11 cellular contexts compared by ENCODE assay signal in the genomic region with DNA sequence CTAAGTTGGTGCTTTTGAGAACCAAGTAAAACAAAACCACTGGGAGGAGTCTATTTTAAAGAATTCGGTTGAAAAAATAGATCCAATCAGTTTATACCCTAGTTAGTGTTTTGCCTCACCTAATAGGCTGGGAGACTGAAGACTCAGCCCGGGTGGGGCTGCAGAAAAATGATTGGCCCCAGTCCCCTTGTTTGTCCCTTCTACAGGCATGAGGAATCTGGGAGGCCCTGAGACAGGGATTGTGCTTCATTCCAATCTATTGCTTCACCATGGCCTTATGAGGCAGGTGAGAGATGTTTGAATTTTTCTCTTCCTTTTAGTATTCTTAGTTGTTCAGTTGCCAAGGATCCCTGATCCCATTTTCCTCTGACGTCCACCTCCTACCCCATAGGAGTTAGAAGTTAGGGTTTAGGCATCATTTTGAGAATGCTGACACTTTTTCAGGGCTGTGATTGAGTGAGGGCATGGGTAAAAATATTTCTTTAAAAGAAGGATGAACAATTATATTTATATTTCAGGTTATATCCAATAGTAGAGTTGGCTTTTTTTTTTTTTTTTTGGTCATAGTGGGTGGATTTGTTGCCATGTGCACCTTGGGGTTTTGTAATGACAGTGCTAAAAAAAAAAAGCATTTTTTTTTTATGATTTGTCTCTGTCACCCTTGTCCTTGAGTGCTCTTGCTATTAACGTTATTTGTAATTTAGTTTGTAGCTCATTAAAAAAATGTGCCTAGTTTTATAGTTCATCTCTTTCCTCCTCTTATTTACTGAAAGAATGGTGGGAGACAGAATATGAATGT. TPM values are rescaled to one million over a fixed set of nuclear protein-coding genes. Genes with fewer than 3 reads are reported as not detected.
DNase-seq lines count a peak whose midpoint lies in the region; ATAC-seq, FAIRE-seq and TF ChIP-seq lines count a peak whose summit lies in the region.
"Had no signal": no experiment of that assay in that cellular context is flagged by ENCODE, and none has a peak within 500 bp of the region (broad histone marks: within the 10 kb centered on the region; RNA-seq: fewer than 3 reads in every experiment).

No MANE protein-coding gene starts in this region.

- peaks cover 37% of the 10 kb centered on the region for H3K79me2 ChIP-seq in keratinocyte (ENCODE audit: control insufficient read depth, insufficient read depth, low read length)

- no peak overlapping the region for H2AFZ ChIP-seq in keratinocyte (ENCODE audit: control insufficient read depth, low read length)

- TF ChIP-seq CTCF in cardiac muscle cell (IDR thresholded peaks at IDR 0.05; ENCODE audit: low read depth, low read length) (no peak), keratinocyte (optimal IDR thresholded peaks at IDR 0.05 in 1 of 3, IDR thresholded peaks at IDR 0.05 in 1 of 3, conservative IDR thresholded peaks at IDR 0.05 in 1 of 3; ENCODE audit: extremely low read depth in 1 of 3, insufficient read depth in 2 of 3, low read length in 3 of 3) (no peak), upper lobe of left lung (IDR thresholded peaks at IDR 0.05) (no peak)

- no peak overlapping the region for H3K4me3 Mint-ChIP-seq in activated naive CD8-positive, alpha-beta T cell treated with anti-CD3 and anti-CD28 coated beads, Interleukin-2, amount 10 ng/mL, durations not matched to agents 7 days and 5 days
- H3K4me3 Mint-ChIP-seq in natural killer cell treated with Interleukin-12 subunit alpha and Interleukin-12 subunit beta and Interleukin-15 and Interleukin-18, amount 100 ng/mL, for 72 hours = no peak overlapping the region

- H3K27me3 ChIP-seq in cardiac muscle cell (no peaks in the 10 kb centered on the region), keratinocyte (ENCODE audit: control insufficient read depth, extremely low read depth, insufficient read depth, low read length) (no peaks in the 10 kb centered on the region), upper lobe of left lung (no peaks in the 10 kb centered on the region)

- peak overlapping the region; percentile 99 for H3K4me2 ChIP-seq in keratinocyte (ENCODE audit: control insufficient read depth, extremely low read depth, insufficient read depth, low read depth, low read length)

- H3K9ac ChIP-seq in keratinocyte (ENCODE audit: control insufficient read depth, extremely low read depth, insufficient read depth, low read length) = peak overlapping the region; percentile 90

- dilution Hi-C loops in keratinocyte (cut with MboI; ENCODE audit: extremely low pct_ligation_motif_present, low sequenced_read_pairs) = no loop called here

- H3K9me3 ChIP-seq in cardiac muscle cell (ENCODE audit: low read depth) = no peaks in the 10 kb centered on the region
- no peaks in the 10 kb centered on the region for H3K9me3 ChIP-seq in keratinocyte (ENCODE audit: control insufficient read depth, low read depth, low read length)
- H3K9me3 ChIP-seq in upper lobe of left lung = no peaks in the 10 kb centered on the region

- no peaks in the 10 kb centered on the region for H3K9me1 ChIP-seq in keratinocyte (ENCODE audit: control insufficient read depth, extremely low read depth, insufficient read depth, low read length)

- H3K4me1 ChIP-seq in cardiac muscle cell (ENCODE audit: low read depth) = peaks cover 10% of the 10 kb centered on the region
- peaks cover 33% of the 10 kb centered on the region for H3K4me1 ChIP-seq in keratinocyte (ENCODE audit: control insufficient read depth, extremely low read depth, insufficient read depth, low read length)
- peaks cover 43 to 50% (median 47%) of the 10 kb centered on the region in 4 donors for H3K4me1 ChIP-seq in upper lobe of left lung

- peak overlapping the region; percentile 97 for H3K27ac ChIP-seq in cardiac muscle cell
- peak overlapping the region; percentile 93 for H3K27ac ChIP-seq in keratinocyte (ENCODE audit: control insufficient read depth, insufficient read depth, low read length)
- peak overlapping the region; percentile 90 to 94 (median 91) for H3K27ac ChIP-seq in upper lobe of left lung

- H3K27me3 Mint-ChIP-seq in activated naive CD8-positive, alpha-beta T cell treated with anti-CD3 and anti-CD28 coated beads, Interleukin-2, amount 10 ng/mL, durations not matched to agents 7 days and 5 days = no peaks in the 10 kb centered on the region
- no peaks in the 10 kb centered on the region for H3K27me3 Mint-ChIP-seq in natural killer cell treated with Interleukin-12 subunit alpha and Interleukin-12 subunit beta and Interleukin-15 and Interleukin-18, amount 100 ng/mL, for 72 hours

- no peaks in the 10 kb centered on the region for H3K9me3 Mint-ChIP-seq in activated naive CD8-positive, alpha-beta T cell treated with anti-CD3 and anti-CD28 coated beads, Interleukin-2, amount 10 ng/mL, durations not matched to agents 7 days and 5 days
- H3K9me3 Mint-ChIP-seq in natural killer cell treated with Interleukin-12 subunit alpha and Interleukin-12 subunit beta and Interleukin-15 and Interleukin-18, amount 100 ng/mL, for 72 hours = no peaks in the 10 kb centered on the region

- H3K4me3 ChIP-seq in cardiac muscle cell (peak overlapping the region; percentile 59), keratinocyte (ENCODE audit: control insufficient read depth in 2 of 3, extremely low read depth in 1 of 3, insufficient read depth in 2 of 3, low read depth in 1 of 3, low read length in 3 of 3) (peak overlapping the region; percentile 50 to 98 (median 78)), upper lobe of left lung (peak overlapping the region; percentile 52 to 68 (median 56))

- peak overlapping the region; percentile 4 for H3K27ac Mint-ChIP-seq in activated naive CD8-positive, alpha-beta T cell treated with anti-CD3 and anti-CD28 coated beads, Interleukin-2, amount 10 ng/mL, durations not matched to agents 7 days and 5 days
- H3K27ac Mint-ChIP-seq in natural killer cell treated with Interleukin-12 subunit alpha and Interleukin-12 subunit beta and Interleukin-15 and Interleukin-18, amount 100 ng/mL, for 72 hours = no peak overlapping the region

- peaks cover 2% of the 10 kb centered on the region for H4K20me1 ChIP-seq in keratinocyte (ENCODE audit: control insufficient read depth, extremely low read depth, insufficient read depth, low read length)

- peak in 1 of 2 donors; percentile 45 for DNase-seq in cardiac muscle cell (ENCODE audit: low read depth in 1 of 2, low spot score in 1 of 2)
- DNase-seq in cardiac septum (ENCODE audit: low spot score) = no peak
- no peak for DNase-seq in activated naive CD8-positive, alpha-beta T cell treated with anti-CD3 and anti-CD28 coated beads, Interleukin-2, amount 10 ng/mL, durations not matched to agents 7 days and 5 days
- DNase-seq in keratinocyte (ENCODE audit: low read depth, low spot score) = no peak
- DNase-seq in upper lobe of left lung = peak in 1 of 2 donors; percentile 51
- DNase-seq in activated effector memory CD4-positive, alpha-beta T cell treated with anti-CD3 and anti-CD28 coated beads, Interleukin-2, amount 50 U/mL, for 16 hours = no peak
- no peak for DNase-seq in NCI-H526 treated with DMSO at 0.1 percent for 48 hours (lab: John Stamatoyannopoulos, UW)
- no peak for DNase-seq in natural killer cell treated with Interleukin-12 subunit alpha and Interleukin-12 subunit beta and Interleukin-15 and Interleukin-18, amount 100 ng/mL, for 72 hours (ENCODE audit: low spot score)
- DNase-seq: GF-D8, SIG-M5 had no signal

- peak in 1 of 4 donors; percentile 38 for TF ChIP-seq POLR2A in upper lobe of left lung (IDR thresholded peaks at IDR 0.05)

- ATAC-seq in activated naive CD8-positive, alpha-beta T cell treated with anti-CD3 and anti-CD28 coated beads, Interleukin-2, amount 10 ng/mL, durations not matched to agents 7 days and 5 days (ENCODE audit: low read depth) = no peak
- peak in 1 of 2 donors; percentile 3 for ATAC-seq in upper lobe of left lung (ENCODE audit: low FRiP score in 2 of 2)
- no peak for ATAC-seq in natural killer cell treated with Interleukin-12 subunit alpha and Interleukin-12 subunit beta and Interleukin-15 and Interleukin-18, amount 100 ng/mL, for 72 hours

- H3K36me3 Mint-ChIP-seq in activated naive CD8-positive, alpha-beta T cell treated with anti-CD3 and anti-CD28 coated beads, Interleukin-2, amount 10 ng/mL, durations not matched to agents 7 days and 5 days = peaks cover 10% of the 10 kb centered on the region
- H3K36me3 Mint-ChIP-seq in natural killer cell treated with Interleukin-12 subunit alpha and Interleukin-12 subunit beta and Interleukin-15 and Interleukin-18, amount 100 ng/mL, for 72 hours = peaks cover 5% of the 10 kb centered on the region

- WGBS in upper lobe of left lung, 2 donors = 46 to 48% methylated on average over 4 of the region's 4 CpGs

- no peaks in the 10 kb centered on the region for H3K36me3 ChIP-seq in cardiac muscle cell
- peaks cover 0 to 27% of the 10 kb centered on the region in 2 experiments for H3K36me3 ChIP-seq in keratinocyte (ENCODE audit: control insufficient read depth in 2 of 2, extremely low read depth in 1 of 2, insufficient read depth in 2 of 2, low read length in 2 of 2)
- peaks cover 0 to 19% (median 0%) of the 10 kb centered on the region in 4 donors for H3K36me3 ChIP-seq in upper lobe of left lung

- TF ChIP-seq EP300 in upper lobe of left lung (IDR thresholded peaks at IDR 0.05) = no peak

- no peak for FAIRE-seq in keratinocyte (lab: Jason Lieb, UNC)
- FAIRE-seq: islet of Langerhans had no signal

- POLR2A ChIA-PET in activated naive CD8-positive, alpha-beta T cell treated with anti-CD3 and anti-CD28 coated beads, Interleukin-2, amount 10 ng/mL, durations not matched to agents 7 days and 5 days (lab: Charles Lee) = interaction anchor here (2.9 kb wide), 1 partner anchor 25 kb away, joined by 16 read pairs; a partner anchor contains a TSS

- intact Hi-C loops in cardiac septum (cut with DNase I) = loop anchor here (5.0 kb wide), 1 partner anchor 45 kb away; a partner anchor contains a TSS

- peaks cover 27% of the 10 kb centered on the region for H3K4me1 Mint-ChIP-seq in activated naive CD8-positive, alpha-beta T cell treated with anti-CD3 and anti-CD28 coated beads, Interleukin-2, amount 10 ng/mL, durations not matched to agents 7 days and 5 days
- peaks cover 16 to 23% of the 10 kb centered on the region in 2 donors for H3K4me1 Mint-ChIP-seq in natural killer cell treated with Interleukin-12 subunit alpha and Interleukin-12 subunit beta and Interleukin-15 and Interleukin-18, amount 100 ng/mL, for 72 hours (ENCODE audit: low read depth in 2 of 2)

RNA-seq across cellular contexts. Expression of a gene that starts 1.6 kb away (rescaled TPM):
- total RNA-seq in cardiac muscle cell (87.9 and 104 TPM in 2 replicates), cardiac septum (108 TPM), upper lobe of left lung (100 to 1,000 TPM in 4 of 6 donors, 10 to 100 TPM in 2; 53.4 to 139 (median 116) TPM)
- polyA plus RNA-seq in cardiac muscle cell (154 and 157 TPM in 2 replicates), keratinocyte (132 to 162 TPM (median 138 TPM) in 3 replicates)
- total RNA-seq in activated naive CD8-positive, alpha-beta T cell treated with anti-CD3 and anti-CD28 coated beads, Interleukin-2, amount 10 ng/mL, durations not matched to agents 7 days and 5 days = 10 to 100 TPM; 69.7 to 72.4 TPM
- 59.4 TPM for polyA plus RNA-seq in keratinocyte (2011; ENCODE audit: low read depth)
- 144 and 200 TPM in 2 replicates for polyA plus RNA-seq in keratinocyte (2011; cell fraction: cytosol; rRNA removed)
- polyA plus RNA-seq in keratinocyte (2011; cell fraction: nucleus; rRNA removed) = 135 and 138 TPM in 2 replicates
- 72.8 and 76.8 TPM in 2 replicates for polyA plus RNA-seq in keratinocyte (2012; ENCODE audit: low replicate concordance)
- 66.2 to 176 TPM (median 141 TPM) in 3 replicates for polyA minus RNA-seq in keratinocyte
- 86.9 TPM for polyA minus RNA-seq in keratinocyte (2011; cell fraction: cytosol; rRNA and poly(A)+ RNA removed)
- 46.7 and 80.8 TPM in 2 replicates for polyA minus RNA-seq in keratinocyte (2011; cell fraction: nucleus; rRNA and poly(A)+ RNA removed)
- total RNA-seq in natural killer cell treated with Interleukin-12 subunit alpha and Interleukin-12 subunit beta and Interleukin-15 and Interleukin-18, amount 100 ng/mL, for 72 hours = 10 to 100 TPM; 39.2 to 68.1 TPM

RNA-seq across cellular contexts. Expression of a gene that starts 5.6 kb away (rescaled TPM):
- total RNA-seq in cardiac muscle cell (31.3 and 31.4 TPM in 2 replicates), cardiac septum (9.1 TPM), upper lobe of left lung (10 to 100 TPM; 11.7 to 27.9 (median 21.7) TPM)
- polyA plus RNA-seq in cardiac muscle cell (33.9 and 40.8 TPM in 2 replicates), keratinocyte (34.3 to 49.3 TPM (median 47.3 TPM) in 3 replicates)
- 100 to 1,000 TPM; 117 to 125 TPM for total RNA-seq in activated naive CD8-positive, alpha-beta T cell treated with anti-CD3 and anti-CD28 coated beads, Interleukin-2, amount 10 ng/mL, durations not matched to agents 7 days and 5 days
- polyA plus RNA-seq in keratinocyte (2011; ENCODE audit: low read depth) = 6.5 TPM
- 24.9 and 27.4 TPM in 2 replicates for polyA plus RNA-seq in keratinocyte (2011; cell fraction: cytosol; rRNA removed)
- polyA plus RNA-seq in keratinocyte (2011; cell fraction: nucleus; rRNA removed) = 42.3 and 56.9 TPM in 2 replicates
- polyA plus RNA-seq in keratinocyte (2012; ENCODE audit: low replicate concordance) = 22.4 and 30.3 TPM in 2 replicates
- 34.3 to 46.8 TPM (median 36.0 TPM) in 3 replicates for polyA minus RNA-seq in keratinocyte
- 15.5 TPM for polyA minus RNA-seq in keratinocyte (2011; cell fraction: cytosol; rRNA and poly(A)+ RNA removed)
- polyA minus RNA-seq in keratinocyte (2011; cell fraction: nucleus; rRNA and poly(A)+ RNA removed) = 14.0 and 18.6 TPM in 2 replicates
- total RNA-seq in natural killer cell treated with Interleukin-12 subunit alpha and Interleukin-12 subunit beta and Interleukin-15 and Interleukin-18, amount 100 ng/mL, for 72 hours = 100 to 1,000 TPM in 1 of 2 donors, 10 to 100 TPM in 1; 72.3 to 178 TPM

RNA-seq across cellular contexts. Expression of a gene that starts 6.4 kb away (rescaled TPM):
- 9.0 and 11.3 TPM in 2 replicates for total RNA-seq in cardiac muscle cell
- 15.5 and 15.7 TPM in 2 replicates for polyA plus RNA-seq in cardiac muscle cell
- 0.75 TPM for total RNA-seq in cardiac septum
- under 1 TPM in 1 of 2 experiments, not detected in 1; 0.42 TPM for total RNA-seq in activated naive CD8-positive, alpha-beta T cell treated with anti-CD3 and anti-CD28 coated beads, Interleukin-2, amount 10 ng/mL, durations not matched to agents 7 days and 5 days
- 1.3 to 2.1 TPM (median 1.4 TPM) in 3 replicates for polyA plus RNA-seq in keratinocyte
- 0.89 TPM for polyA plus RNA-seq in keratinocyte (2011; ENCODE audit: low read depth)
- 2.3 and 2.7 TPM in 2 replicates for polyA plus RNA-seq in keratinocyte (2011; cell fraction: cytosol; rRNA removed)
- polyA plus RNA-seq in keratinocyte (2011; cell fraction: nucleus; rRNA removed) = 2.9 and 3.1 TPM in 2 replicates
- 1.0 and 2.2 TPM in 2 replicates for polyA plus RNA-seq in keratinocyte (2012; ENCODE audit: low replicate concordance)
- 2.1 to 4.9 TPM (median 4.3 TPM) in 3 replicates for polyA minus RNA-seq in keratinocyte
- polyA minus RNA-seq in keratinocyte (2011; cell fraction: cytosol; rRNA and poly(A)+ RNA removed) = 0.96 TPM
- 1.0 and 1.5 TPM in 2 replicates for polyA minus RNA-seq in keratinocyte (2011; cell fraction: nucleus; rRNA and poly(A)+ RNA removed)
- 10 to 100 TPM in 1 of 6 donors, 1 to 10 TPM in 4, under 1 TPM in 1; 0.91 to 45.1 (median 1.5) TPM for total RNA-seq in upper lobe of left lung
- total RNA-seq in natural killer cell treated with Interleukin-12 subunit alpha and Interleukin-12 subunit beta and Interleukin-15 and Interleukin-18, amount 100 ng/mL, for 72 hours = under 1 TPM in 1 of 2 donors, not detected in 1; 0.40 TPM

RNA-seq across cellular contexts. Expression of a gene that starts 24.8 kb away (rescaled TPM):
- total RNA-seq in cardiac muscle cell (38.2 and 52.4 TPM in 2 replicates), cardiac septum (25.0 TPM), upper lobe of left lung (10 to 100 TPM; 12.8 to 36.3 (median 21.9) TPM)
- polyA plus RNA-seq in cardiac muscle cell (45.3 and 59.6 TPM in 2 replicates), keratinocyte (9.0 to 10.8 TPM (median 9.4 TPM) in 3 replicates)
- 10 to 100 TPM in 1 of 2 experiments, 1 to 10 TPM in 1; 8.1 to 11.4 TPM for total RNA-seq in activated naive CD8-positive, alpha-beta T cell treated with anti-CD3 and anti-CD28 coated beads, Interleukin-2, amount 10 ng/mL, durations not matched to agents 7 days and 5 days
- 1.1 TPM for polyA plus RNA-seq in keratinocyte (2011; ENCODE audit: low read depth)
- 5.1 and 5.2 TPM in 2 replicates for polyA plus RNA-seq in keratinocyte (2011; cell fraction: cytosol; rRNA removed)
- 16.9 and 20.1 TPM in 2 replicates for polyA plus RNA-seq in keratinocyte (2011; cell fraction: nucleus; rRNA removed)
- polyA plus RNA-seq in keratinocyte (2012; ENCODE audit: low replicate concordance) = 4.0 and 6.5 TPM in 2 replicates
- polyA minus RNA-seq in keratinocyte = 13.8 to 15.2 TPM (median 15.0 TPM) in 3 replicates
- 7.3 TPM for polyA minus RNA-seq in keratinocyte (2011; cell fraction: cytosol; rRNA and poly(A)+ RNA removed)
- 9.2 and 15.2 TPM in 2 replicates for polyA minus RNA-seq in keratinocyte (2011; cell fraction: nucleus; rRNA and poly(A)+ RNA removed)
- 10 to 100 TPM; 12.2 to 17.6 TPM for total RNA-seq in natural killer cell treated with Interleukin-12 subunit alpha and Interleukin-12 subunit beta and Interleukin-15 and Interleukin-18, amount 100 ng/mL, for 72 hours

RNA-seq across cellular contexts. Expression of a gene that starts 41.3 kb away (rescaled TPM):
- total RNA-seq in cardiac muscle cell = 18.3 and 28.6 TPM in 2 replicates
- polyA plus RNA-seq in cardiac muscle cell = 34.4 and 46.6 TPM in 2 replicates
- 9.7 TPM for total RNA-seq in cardiac septum
- 100 to 1,000 TPM; 783 to 790 TPM for total RNA-seq in activated naive CD8-positive, alpha-beta T cell treated with anti-CD3 and anti-CD28 coated beads, Interleukin-2, amount 10 ng/mL, durations not matched to agents 7 days and 5 days
- 161 to 263 TPM (median 174 TPM) in 3 replicates for polyA plus RNA-seq in keratinocyte
- polyA plus RNA-seq in keratinocyte (2011; ENCODE audit: low read depth) = 268 TPM
- polyA plus RNA-seq in keratinocyte (2011; cell fraction: cytosol; rRNA removed) = 161 and 169 TPM in 2 replicates
- 591 and 684 TPM in 2 replicates for polyA plus RNA-seq in keratinocyte (2011; cell fraction: nucleus; rRNA removed)
- polyA plus RNA-seq in keratinocyte (2012; ENCODE audit: low replicate concordance) = 207 and 259 TPM in 2 replicates
- 217 to 364 TPM (median 266 TPM) in 3 replicates for polyA minus RNA-seq in keratinocyte
- polyA minus RNA-seq in keratinocyte (2011; cell fraction: cytosol; rRNA and poly(A)+ RNA removed) = 149 TPM
- polyA minus RNA-seq in keratinocyte (2011; cell fraction: nucleus; rRNA and poly(A)+ RNA removed) = 177 and 285 TPM in 2 replicates
- 100 to 1,000 TPM in 1 of 6 donors, 10 to 100 TPM in 5; 16.7 to 251 (median 37.3) TPM for total RNA-seq in upper lobe of left lung
- 100 to 1,000 TPM in 1 of 2 donors, 10 to 100 TPM in 1; 81.9 to 168 TPM for total RNA-seq in natural killer cell treated with Interleukin-12 subunit alpha and Interleukin-12 subunit beta and Interleukin-15 and Interleukin-18, amount 100 ng/mL, for 72 hours
